8 cellular contexts compared by ENCODE assay signal in genomic region chr11:65291613-65292012, GRCh38. TPM values are rescaled to one million over a fixed set of nuclear protein-coding genes. Genes with fewer than 3 reads are reported as not detected.
A peak's percentile ranks its signal among the peaks of the same experiment; 100 is the strongest.
DNase-seq lines count a peak whose midpoint lies in the region; ATAC-seq and TF ChIP-seq lines count a peak whose summit lies in the region.

No MANE protein-coding gene starts in this region.

- peak; percentile 55 for DNase-seq in AG20443 (ENCODE audit: low spot score)
- DNase-seq in RWPE1 (ENCODE audit: low spot score), result no peak
- DNase-seq in fibroblast of the aortic adventitia (ENCODE audit: low read depth), result peak; percentile 83
- DNase-seq in osteocyte (ENCODE audit: extremely low spot score, unreplicated experiment), result no peak
- DNase-seq in stimulated activated CD4-positive, alpha-beta T cell treated with anti-CD3 and anti-CD28 coated beads, Interleukin-2, amount 100 ng/mL, for 48 hours, result no peak
- no peak for DNase-seq in DMS53 treated with DMSO at 0.1 percent for 48 hours (lab: John Stamatoyannopoulos, UW; ENCODE audit: unreplicated experiment)

- peak overlapping the region; percentile 79 for H3K27ac ChIP-seq in RWPE1

- H3K4me3 Mint-ChIP-seq in osteocyte (ENCODE audit: unreplicated experiment), result peak overlapping the region; percentile 60

- TF ChIP-seq CTCF in RWPE1 (conservative IDR thresholded peaks at IDR 0.05; ENCODE audit: low read depth) (no peak), fibroblast of the aortic adventitia (IDR thresholded peaks at IDR 0.05; ENCODE audit: insufficient read depth, low read length) (no peak), osteocyte (IDR thresholded peaks at IDR 0.05) (no peak)

- peaks cover 12% of the 10 kb centered on the region for H3K36me3 Mint-ChIP-seq in osteocyte (ENCODE audit: unreplicated experiment)

- no peaks in the 10 kb centered on the region for H3K9me3 Mint-ChIP-seq in osteocyte (ENCODE audit: unreplicated experiment)

- CTCF ChIA-PET in RWPE1 (lab: Yijun Ruan, JAX), result interaction anchor here (3.5 kb wide), 1 partner anchor 24 kb away, joined by 19 read pairs; no protein-coding TSS in a partner anchor

- POLR2A ChIA-PET in RWPE1 (lab: Yijun Ruan, JAX; ENCODE audit: low non-redundant PET), result no interaction called here

- ATAC-seq in activated CD4-positive, CD25-positive, alpha-beta regulatory T cell treated with anti-CD3 and anti-CD28 coated beads, Interleukin-2, amount 50 U/mL, for 24 hours, result no peak
- no peak for ATAC-seq in HG02571 (IDR thresholded peaks at IDR 0.05; ENCODE audit: unreplicated experiment)

- H3K27ac Mint-ChIP-seq in osteocyte (ENCODE audit: unreplicated experiment), result peak overlapping the region; percentile 97

- no peaks in the 10 kb centered on the region for H3K27me3 Mint-ChIP-seq in osteocyte (ENCODE audit: unreplicated experiment)

- H3K4me1 Mint-ChIP-seq in osteocyte (ENCODE audit: unreplicated experiment), result peaks cover 51% of the 10 kb centered on the region

- peak overlapping the region; percentile 34 for H3K4me3 ChIP-seq in fibroblast of the aortic adventitia (ENCODE audit: low read depth, low read length)

RNA-seq across cellular contexts. Expression of gene CDC42EP2, which starts 23.1 kb away (rescaled TPM):
- total RNA-seq in fibroblast of the aortic adventitia (ENCODE audit: low replicate concordance) (4.7 and 28.0 TPM in 2 replicates), osteocyte (20.7 and 23.1 TPM in 2 replicates)

RNA-seq across cellular contexts. Expression of gene POLA2, which starts 29.9 kb away (rescaled TPM):
- 8.7 and 32.4 TPM in 2 replicates for total RNA-seq in fibroblast of the aortic adventitia (ENCODE audit: low replicate concordance)
- 5.9 and 9.3 TPM in 2 replicates for total RNA-seq in osteocyte

RNA-seq across cellular contexts. Expression of gene DPF2, which starts 42.0 kb away (rescaled TPM):
- total RNA-seq in fibroblast of the aortic adventitia (ENCODE audit: low replicate concordance), result 46.4 and 75.9 TPM in 2 replicates
- total RNA-seq in osteocyte, result 57.7 and 74.9 TPM in 2 replicates

Comparison
In these comparisons a context has a peak if more than half of its experiments do, and no peak if none do; other contexts are left out.
1. DNase-seq: peak in AG20443 (single experiment) and fibroblast of the aortic adventitia (single experiment); none in RWPE1 (single experiment), osteocyte (single experiment), stimulated activated CD4-positive, alpha-beta T cell treated with anti-CD3 and anti-CD28 coated beads, Interleukin-2, amount 100 ng/mL, for 48 hours (0 of 2) and DMS53 treated with DMSO at 0.1 percent for 48 hours (single experiment).